Comparison of ENCODE assay signal across 9 cellular contexts in the genomic region with DNA sequence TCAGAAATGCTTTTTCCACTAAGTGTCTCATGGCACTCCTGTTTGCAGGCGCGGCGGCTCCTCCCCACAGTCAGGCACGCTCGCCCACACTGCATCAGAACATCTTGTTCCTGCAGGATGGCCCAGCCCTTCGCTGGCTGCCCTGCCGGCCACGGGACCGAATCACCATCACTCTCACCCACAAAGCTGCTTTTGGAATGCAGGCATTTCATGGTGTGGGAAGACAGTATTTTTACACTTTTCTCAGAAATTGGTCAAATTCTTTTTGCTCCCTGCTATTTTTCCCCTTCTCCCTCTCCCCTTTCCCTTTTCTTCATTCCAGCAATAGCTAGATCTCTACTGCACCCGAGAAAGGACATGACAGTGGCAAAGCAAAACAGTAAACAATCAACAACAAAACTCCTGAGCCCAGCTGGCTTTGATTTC.
DNase-seq lines count a peak whose midpoint lies in the region; ATAC-seq and TF ChIP-seq lines count a peak whose summit lies in the region.
"Had no signal": no experiment of that assay in that cellular context is flagged by ENCODE, and none has a peak within 500 bp of the region (broad histone marks: within the 10 kb centered on the region; RNA-seq: fewer than 3 reads in every experiment).

No MANE protein-coding gene starts in this region.

- DNase-seq in EH (ENCODE audit: low read depth) (peak; percentile 96), ascending aorta (ENCODE audit: low spot score in 2 of 2) (peak; percentile 63 to 93), hepatic stellate cell (ENCODE audit: low spot score) (peak; percentile 71), skeletal muscle cell (ENCODE audit: low read depth) (peak; percentile 95), LoVo (ENCODE audit: low spot score) (no peak), NCI-H2107 treated with DMSO at 0.1 percent for 48 hours (lab: John Stamatoyannopoulos, UW; ENCODE audit: unreplicated experiment) (no peak)
- DNase-seq in effector memory CD8-positive, alpha-beta T cell: no peak
- DNase-seq: activated T-cell treated with anti-CD3 and anti-CD28 coated beads for 4 hours had no signal

- intact Hi-C loops in ascending aorta (cut with DNase I): loop anchor here (1.0 to 10.0 kb wide), 6 partner anchors 13 to 327 kb away; partner anchors contain the start of genes TNS3 and UPP1

- no peaks in the 10 kb centered on the region for H3K4me1 Mint-ChIP-seq in effector memory CD8-positive, alpha-beta T cell (ENCODE audit: low read depth in 2 of 2)

- H3K27ac ChIP-seq in ascending aorta: peak overlapping the region; percentile 70 to 86

- no peaks in the 10 kb centered on the region for H3K27me3 ChIP-seq in ascending aorta

- H3K27ac Mint-ChIP-seq in effector memory CD8-positive, alpha-beta T cell: no peak overlapping the region

- H3K4me3 ChIP-seq in ascending aorta (no peak overlapping the region), skeletal muscle cell (ENCODE audit: low read depth, low read length) (no peak overlapping the region)

- H3K9me3 ChIP-seq in ascending aorta: no peaks in the 10 kb centered on the region

- TF ChIP-seq CTCF in ascending aorta (IDR thresholded peaks at IDR 0.05): no peak

- H3K9me3 Mint-ChIP-seq in effector memory CD8-positive, alpha-beta T cell: peaks cover 0 to 6% of the 10 kb centered on the region in 2 donors

- peaks cover 0 to 12% of the 10 kb centered on the region in 2 donors for H3K4me1 ChIP-seq in ascending aorta

- peaks cover 2% of the 10 kb centered on the region for H3K36me3 Mint-ChIP-seq in effector memory CD8-positive, alpha-beta T cell (ENCODE audit: insufficient read depth)

- H3K27me3 Mint-ChIP-seq in effector memory CD8-positive, alpha-beta T cell: peaks cover 0 to 9% of the 10 kb centered on the region in 2 donors

- no peaks in the 10 kb centered on the region for H3K36me3 ChIP-seq in ascending aorta

- ATAC-seq in effector memory CD8-positive, alpha-beta T cell (replicated peaks): no peak
- no peak for ATAC-seq in HG03108 (IDR thresholded peaks at IDR 0.05; ENCODE audit: unreplicated experiment)

- H3K4me3 Mint-ChIP-seq in effector memory CD8-positive, alpha-beta T cell: no peak overlapping the region

Comparison
In these comparisons a context has a peak if more than half of its experiments do, and no peak if none do; other contexts are left out.
1. DNase-seq: peak in EH (single experiment), ascending aorta (2 of 2), hepatic stellate cell (single experiment) and skeletal muscle cell (single experiment); none in effector memory CD8-positive, alpha-beta T cell (0 of 3), LoVo (single experiment) and NCI-H2107 treated with DMSO at 0.1 percent for 48 hours (single experiment).